In genomic region chr10:86262671-86263165, GRCh38 we compare ENCODE assay signal across 15 cellular contexts.
DNase-seq lines count a peak whose midpoint lies in the region; ATAC-seq and TF ChIP-seq lines count a peak whose summit lies in the region.
"Had no signal": no experiment of that assay in that cellular context is flagged by ENCODE, and none has a peak within 500 bp of the region (broad histone marks: within the 10 kb centered on the region; RNA-seq: fewer than 3 reads in every experiment).

No MANE protein-coding gene starts in this region.

- no peak overlapping the region for H3K4ac ChIP-seq in mesendoderm (ENCODE audit: low read depth, low read length)

- TF ChIP-seq EP300 in Ishikawa (IDR thresholded peaks at IDR 0.05; ENCODE audit: borderline replicate concordance) = no peak

- no peaks in the 10 kb centered on the region for H3K4me1 ChIP-seq in mesendoderm (ENCODE audit: control insufficient read depth, low read depth, low read length)
- H3K4me1 ChIP-seq in stomach smooth muscle (ENCODE audit: control insufficient read depth, insufficient read depth, low read length) = peaks cover 3% of the 10 kb centered on the region
- H3K4me1 ChIP-seq: SJSA1 had no signal

- peak; percentile 17 to 90 (median 82) for DNase-seq in dorsolateral prefrontal cortex
- DNase-seq in mesendoderm = no peak
- DNase-seq in NCI-H510A treated with DMSO at 0.1 percent for 48 hours (lab: John Stamatoyannopoulos, UW) = no peak
- DNase-seq: CD4-positive, alpha-beta T cell; GF-D8; left cardiac atrium; NCI-H1930; stimulated activated CD4-positive, alpha-beta T cell treated with anti-CD3 and anti-CD28 coated beads, Interleukin-2, amount 100 ng/mL, for 24 hours had no signal

- no peak overlapping the region for H4K5ac ChIP-seq in mesendoderm (ENCODE audit: low read length)

- H3K36me3 ChIP-seq in mesendoderm (ENCODE audit: control insufficient read depth, insufficient read depth, low read length) (no peaks in the 10 kb centered on the region), stomach smooth muscle (ENCODE audit: control insufficient read depth in 2 of 2, insufficient read depth in 2 of 2, low read length in 2 of 2) (no peaks in the 10 kb centered on the region)
- H3K36me3 ChIP-seq: SJSA1 had no signal

- H3K56ac ChIP-seq in mesendoderm (ENCODE audit: low read length) = peak overlapping the region; percentile 20

- H3K27me3 ChIP-seq in dorsolateral prefrontal cortex (no peaks in the 10 kb centered on the region), mesendoderm (ENCODE audit: insufficient read depth, low read length, poor library complexity) (no peaks in the 10 kb centered on the region), stomach smooth muscle (ENCODE audit: control insufficient read depth in 1 of 2, insufficient read depth in 2 of 2, low read length in 2 of 2) (peaks cover 2 to 4% of the 10 kb centered on the region in 2 donors)
- H3K27me3 ChIP-seq: SJSA1 had no signal

- intact Hi-C loops in dorsolateral prefrontal cortex (cut with DNase I) = loop anchor here (2.0 to 5.0 kb wide), 4 partner anchors 80 to 475 kb away; partner anchors contain the start of gene GRID1 (in 1 of the 2)

- no peak overlapping the region for H3K23ac ChIP-seq in mesendoderm (ENCODE audit: low read length)

- H3K4me2 ChIP-seq in mesendoderm (ENCODE audit: low read length) = no peak overlapping the region
- H3K4me2 ChIP-seq: KMS-11 had no signal

- H3K27ac ChIP-seq in dorsolateral prefrontal cortex = peak overlapping the region; percentile 78 to 99 (median 95)
- H3K27ac ChIP-seq in mesendoderm (ENCODE audit: low read depth, low read length) = no peak overlapping the region
- H3K27ac ChIP-seq in stomach smooth muscle (ENCODE audit: low read length) = no peak overlapping the region
- H3K27ac ChIP-seq: KMS-11, SJSA1 had no signal

- no peaks in the 10 kb centered on the region for H3K79me1 ChIP-seq in mesendoderm (ENCODE audit: low read length)

- H4K8ac ChIP-seq in mesendoderm (ENCODE audit: low read depth, low read length) = no peak overlapping the region

- no peak for ATAC-seq in GM18909 (IDR thresholded peaks at IDR 0.05; ENCODE audit: poor library complexity, unreplicated experiment)
- no peak for ATAC-seq in HG03039 (IDR thresholded peaks at IDR 0.05; ENCODE audit: unreplicated experiment)
- no peak for ATAC-seq in HG02759 (IDR thresholded peaks at IDR 0.05; ENCODE audit: unreplicated experiment)

- peak in 12 of 56 donors; percentile 1 to 29 (median 15) for TF ChIP-seq CTCF in dorsolateral prefrontal cortex (IDR thresholded peaks at IDR 0.05 in 54 of 56, conservative IDR thresholded peaks at IDR 0.05 in 2 of 56; ENCODE audit: low read depth in 1 of 56, partially characterized antibody in 56 of 56)

- WGBS in mesendoderm (ENCODE audit: extremely low coverage, insufficient coverage, low lambda C conversion rate) = no CpG with 5 or more reads among the region's 28 CpGs

- no peak overlapping the region for H2BK5ac ChIP-seq in mesendoderm (ENCODE audit: low read length)

- H3K9ac ChIP-seq in mesendoderm (ENCODE audit: low read length) (no peak overlapping the region), stomach smooth muscle (ENCODE audit: low read length in 2 of 2) (no peak overlapping the region)
- H3K9ac ChIP-seq: KMS-11 had no signal

- H2BK15ac ChIP-seq in mesendoderm (replicated peaks; ENCODE audit: low read depth) = no peak overlapping the region

- no peak overlapping the region for H2BK120ac ChIP-seq in mesendoderm (ENCODE audit: low read depth, low read length)

- no peak for TF ChIP-seq RAD21 in Ishikawa (IDR thresholded peaks at IDR 0.05; ENCODE audit: low read depth)

- peak overlapping the region in 56 of 59 donors; percentile 0 to 64 (median 36) for H3K4me3 ChIP-seq in dorsolateral prefrontal cortex
- H3K4me3 ChIP-seq in mesendoderm (ENCODE audit: low read length) = no peak overlapping the region
- peak overlapping the region; percentile 49 to 60 for H3K4me3 ChIP-seq in stomach smooth muscle (ENCODE audit: low read length in 2 of 2)
- H3K4me3 ChIP-seq: SJSA1 had no signal

- H3K9me3 ChIP-seq in stomach smooth muscle (ENCODE audit: control insufficient read depth in 2 of 2, low read length in 2 of 2) = no peaks in the 10 kb centered on the region
- H3K9me3 ChIP-seq: SJSA1 had no signal

- H2AK5ac ChIP-seq in mesendoderm (ENCODE audit: low read length) = no peak overlapping the region

- no peak overlapping the region for H3K18ac ChIP-seq in mesendoderm (ENCODE audit: low read length)

- no peaks in the 10 kb centered on the region for H3K79me2 ChIP-seq in mesendoderm (ENCODE audit: control insufficient read depth, insufficient read depth, low read length)

TF ChIP-seq in Ishikawa, 13 proteins besides CTCF, POLR2A, EP300 and RAD21:
- TF ChIP-seq CEBPB (IDR thresholded peaks at IDR 0.05) = no peak
- 0 out of 2 replicates have a peak, but pooled peaks have one; percentile 11 for TF ChIP-seq EGR1 (IDR thresholded peaks at IDR 0.05)

Comparison
In these comparisons a context has a peak if more than half of its experiments do, and no peak if none do; other contexts are left out.
1. DNase-seq: peak in dorsolateral prefrontal cortex (10 of 10); none in mesendoderm (single experiment) and NCI-H510A treated with DMSO at 0.1 percent for 48 hours (single experiment).
2. H3K27ac ChIP-seq: peak in dorsolateral prefrontal cortex (59 of 59); none in mesendoderm (single experiment) and stomach smooth muscle (single experiment).